7 cellular contexts compared by ENCODE assay signal in genomic region chr17:10737168-10737622, GRCh38. TPM values are rescaled to one million over a fixed set of nuclear protein-coding genes. Genes with fewer than 3 reads are reported as not detected.
DNase-seq lines count a peak whose midpoint lies in the region; ATAC-seq, FAIRE-seq and TF ChIP-seq lines count a peak whose summit lies in the region.

No MANE protein-coding gene starts in this region.

- H3K4me2 ChIP-seq in HepG2 (ENCODE audit: low read depth, low read length), result 0 out of 2 replicates have a peak overlapping the region, but pooled peaks have one; percentile 4

- H3K27ac ChIP-seq in HepG2 (ENCODE audit: extremely low read length, insufficient read depth, low read length) (no peak overlapping the region), testis (no peak overlapping the region)

- TF ChIP-seq RAD21 in Ishikawa (IDR thresholded peaks at IDR 0.05; ENCODE audit: low read depth) (peak; percentile 77), HepG2 (CRISPR knock-in tag; IDR thresholded peaks at IDR 0.05) (peak; percentile 74)

- H3K4me3 ChIP-seq in choroid plexus epithelial cell (ENCODE audit: low read depth, low read length) (no peak overlapping the region), HepG2 (replicated peaks in 1 of 3; ENCODE audit: insufficient read depth in 1 of 3, low read depth in 2 of 3, low read length in 3 of 3) (peak overlapping the region in 1 of 3 experiments; percentile 11; a peak in 1 of 6 replicates), testis (no peak overlapping the region)

- POLR2A ChIA-PET in HepG2 (lab: Yijun Ruan, JAX), result no interaction called here

- H3K27me3 ChIP-seq in HepG2 (ENCODE audit: control insufficient read depth in 1 of 2, insufficient read depth in 2 of 2, low read length in 2 of 2), result peaks cover 0 to 8% of the 10 kb centered on the region in 2 experiments; a peak in 2 of 5 replicates
- no peaks in the 10 kb centered on the region for H3K27me3 ChIP-seq in testis

- no peaks in the 10 kb centered on the region for H3K79me2 ChIP-seq in HepG2 (ENCODE audit: insufficient read depth, low read length)

- no peak overlapping the region for H2AFZ ChIP-seq in HepG2 (ENCODE audit: low read length)

- no peaks in the 10 kb centered on the region for H4K20me1 ChIP-seq in HepG2 (ENCODE audit: insufficient read depth, low read length)

- TF ChIP-seq CTCF in choroid plexus epithelial cell (conservative IDR thresholded peaks at IDR 0.05; ENCODE audit: low read depth, low read length) (peak; percentile 91), HepG2 (CRISPR knock-in tag; IDR thresholded peaks at IDR 0.05) (peak; percentile 90), testis (IDR thresholded peaks at IDR 0.05) (peak; percentile 39 to 69 (median 62))

- DNase-seq in ELF-1 (ENCODE audit: low read depth, low spot score) (peak; percentile 60), T follicular helper cell (ENCODE audit: low read depth) (peak; percentile 4), choroid plexus epithelial cell (ENCODE audit: low read depth) (peak; percentile 76), HepG2 (ENCODE audit: low spot score) (peak; percentile 81), testis (peak; percentile 75)

- TF ChIP-seq POLR2A in HepG2 (IDR thresholded peaks at IDR 0.05; ENCODE audit: insufficient read depth in 1 of 2, low read depth in 2 of 2, low read length in 2 of 2) (no peak), testis (IDR thresholded peaks at IDR 0.05) (no peak)

- FAIRE-seq in HepG2 (lab: Jason Lieb, UNC), result peak; percentile 90

- H3K4me1 ChIP-seq in HepG2 (ENCODE audit: insufficient read depth, low read length) (peaks cover 30% of the 10 kb centered on the region), testis (peaks cover 5% of the 10 kb centered on the region)

- CTCF ChIA-PET in HepG2 (lab: Yijun Ruan, JAX; ENCODE audit: low intra/inter-chr PET ratio, low total read pairs), result interaction anchor here (0.9 to 3.1 kb wide), 2 partner anchors 103 to 108 kb away, joined by 3 to 43 read pairs; no protein-coding TSS in a partner anchor

- in situ Hi-C loops in HepG2 (cut with HindIII; ENCODE audit: extremely low pct_ligation_motif_present, low pct_unique_long_range_greater_than_20kb), result loop anchor here (5.0 kb wide), 1 partner anchor 110 kb away; no protein-coding TSS in a partner anchor

- H3K9me3 ChIP-seq in HepG2 (ENCODE audit: low read length), result no peaks in the 10 kb centered on the region
- no peaks in the 10 kb centered on the region for H3K9me3 ChIP-seq in testis

- no TSS peak for BruUV-seq in HepG2 (replicated peaks; lab: Mats Ljungman, UMichigan)

- intact Hi-C loops in HepG2 (cut with micrococcal nuclease; ENCODE audit: unreplicated experiment), result loop anchor here (1.0 kb wide), 1 partner anchor 108 kb away; no protein-coding TSS in a partner anchor
- intact Hi-C loops in testis (cut with DNase I; ENCODE audit: low total_unique reads), result loop anchor here (5.0 kb wide), 1 partner anchor 110 kb away; no protein-coding TSS in a partner anchor

- H3K36me3 ChIP-seq in HepG2 (replicated peaks in 1 of 2; ENCODE audit: control insufficient read depth in 1 of 2, insufficient read depth in 2 of 2, low read length in 2 of 2) (no peaks in the 10 kb centered on the region), testis (ENCODE audit: low read depth, missing control alignments) (no peaks in the 10 kb centered on the region)

- ATAC-seq in HepG2, result peak; percentile 82
- ATAC-seq in HG02623 (IDR thresholded peaks at IDR 0.05; ENCODE audit: unreplicated experiment), result no peak

- 0% methylated on average over 6 of the region's 6 CpGs for WGBS in HepG2 (ENCODE audit: low lambda C conversion rate)
- 29 to 38% methylated on average over 6 of the region's 6 CpGs for WGBS in testis, 2 donors

- H3K9ac ChIP-seq in HepG2 (ENCODE audit: insufficient read depth, low read depth, low read length), result no peak overlapping the region

- TF ChIP-seq EP300 in Ishikawa (IDR thresholded peaks at IDR 0.05; ENCODE audit: borderline replicate concordance), result no peak
- peak in 1 of 2 experiments; percentile 22; a peak in 1 of 4 replicates for TF ChIP-seq EP300 in HepG2 (IDR thresholded peaks at IDR 0.05; ENCODE audit: low read depth in 2 of 2, low read length in 2 of 2)
- TF ChIP-seq EP300 in HepG2 (CRISPR knock-in tag; IDR thresholded peaks at IDR 0.05; ENCODE audit: borderline replicate concordance), result no peak

RNA-seq across cellular contexts. Expression of gene TMEM220, which starts 7.4 kb away (rescaled TPM):
- 0.73 and 2.2 TPM in 2 replicates for total RNA-seq in HepG2 (2016; rRNA removed; fragmentation: Illumina TruSeq; extraction: Trizol)
- 1.3 and 1.8 TPM in 2 replicates for total RNA-seq in HepG2 (2016; cell fraction: cytosol; rRNA removed; fragmentation: Illumina TruSeq; extraction: Trizol; ENCODE audit: low read depth)
- 1.7 and 2.0 TPM in 2 replicates for total RNA-seq in HepG2 (2016; cell fraction: insoluble cytoplasmic fraction; rRNA removed; fragmentation: Illumina TruSeq; extraction: Trizol)
- total RNA-seq in HepG2 (2016; cell fraction: membrane; rRNA removed; fragmentation: Illumina TruSeq; extraction: Trizol), result 1.8 and 2.3 TPM in 2 replicates
- 1.0 and 1.6 TPM in 2 replicates for total RNA-seq in HepG2 (2016; cell fraction: nucleus; rRNA removed; fragmentation: Illumina TruSeq; extraction: Trizol)
- 1.3 and 1.8 TPM in 2 replicates for polyA plus RNA-seq in HepG2 (2011; rRNA removed)
- 0.56 and 1.4 TPM in 2 replicates for polyA plus RNA-seq in HepG2 (2011; cell fraction: cytosol; rRNA removed)
- 0.87 and 1.0 TPM in 2 replicates for polyA plus RNA-seq in HepG2 (2011; cell fraction: nucleus; rRNA removed)
- polyA plus RNA-seq in HepG2 (2012), result 1.2 and 3.6 TPM in 2 replicates
- 2.8 and 3.3 TPM in 2 replicates for polyA plus RNA-seq in HepG2 (2016; cell fraction: cytosol; fragmentation: Illumina TruSeq; extraction: Trizol; ENCODE audit: low read depth)
- 1.4 and 2.6 TPM in 2 replicates for polyA plus RNA-seq in HepG2 (2016; cell fraction: insoluble cytoplasmic fraction; fragmentation: Illumina TruSeq; extraction: Trizol; ENCODE audit: low read depth)
- polyA plus RNA-seq in HepG2 (2016; cell fraction: membrane; fragmentation: Illumina TruSeq; extraction: Trizol; ENCODE audit: low read depth), result 1.4 and 1.9 TPM in 2 replicates
- polyA plus RNA-seq in HepG2 (2016; cell fraction: nucleus; fragmentation: Illumina TruSeq; extraction: Trizol; ENCODE audit: insufficient read depth, low read depth), result 2.5 and 5.7 TPM in 2 replicates
- polyA minus RNA-seq in HepG2 (2011; rRNA and poly(A)+ RNA removed; ENCODE audit: low replicate concordance), result 0.50 TPM in 1 of 2 replicates, not detected in the other
- 0.26 and 1.3 TPM in 2 replicates for polyA minus RNA-seq in HepG2 (2011; cell fraction: cytosol; rRNA and poly(A)+ RNA removed)
- 0.64 and 1.4 TPM in 2 replicates for polyA minus RNA-seq in HepG2 (2011; cell fraction: nucleus; rRNA and poly(A)+ RNA removed)
- total RNA-seq in testis, result 10 to 100 TPM; 16.2 to 22.2 TPM
- 53.1 TPM for polyA plus RNA-seq in testis (ENCODE audit: insufficient read depth, low read depth, low replicate concordance)

RNA-seq across cellular contexts. Expression of gene ADPRM, which starts 39.8 kb away (rescaled TPM):
- total RNA-seq in HepG2 (2016; rRNA removed; fragmentation: Illumina TruSeq; extraction: Trizol), result 5.6 and 5.9 TPM in 2 replicates
- 2.8 and 3.3 TPM in 2 replicates for total RNA-seq in HepG2 (2016; cell fraction: cytosol; rRNA removed; fragmentation: Illumina TruSeq; extraction: Trizol; ENCODE audit: low read depth)
- 4.9 and 6.3 TPM in 2 replicates for total RNA-seq in HepG2 (2016; cell fraction: insoluble cytoplasmic fraction; rRNA removed; fragmentation: Illumina TruSeq; extraction: Trizol)
- 6.2 and 6.3 TPM in 2 replicates for total RNA-seq in HepG2 (2016; cell fraction: membrane; rRNA removed; fragmentation: Illumina TruSeq; extraction: Trizol)
- total RNA-seq in HepG2 (2016; cell fraction: nucleus; rRNA removed; fragmentation: Illumina TruSeq; extraction: Trizol), result 3.9 and 4.2 TPM in 2 replicates
- 7.9 and 10.8 TPM in 2 replicates for polyA plus RNA-seq in HepG2 (2011; rRNA removed)
- 5.5 and 8.7 TPM in 2 replicates for polyA plus RNA-seq in HepG2 (2011; cell fraction: cytosol; rRNA removed)
- polyA plus RNA-seq in HepG2 (2011; cell fraction: nucleus; rRNA removed), result 2.3 and 3.2 TPM in 2 replicates
- polyA plus RNA-seq in HepG2 (2012), result 10.1 and 12.1 TPM in 2 replicates
- polyA plus RNA-seq in HepG2 (2016; cell fraction: cytosol; fragmentation: Illumina TruSeq; extraction: Trizol; ENCODE audit: low read depth), result 2.8 and 3.1 TPM in 2 replicates
- polyA plus RNA-seq in HepG2 (2016; cell fraction: insoluble cytoplasmic fraction; fragmentation: Illumina TruSeq; extraction: Trizol; ENCODE audit: low read depth), result 6.1 and 6.3 TPM in 2 replicates
- polyA plus RNA-seq in HepG2 (2016; cell fraction: membrane; fragmentation: Illumina TruSeq; extraction: Trizol; ENCODE audit: low read depth), result 5.4 and 5.6 TPM in 2 replicates
- 3.6 and 4.3 TPM in 2 replicates for polyA plus RNA-seq in HepG2 (2016; cell fraction: nucleus; fragmentation: Illumina TruSeq; extraction: Trizol; ENCODE audit: insufficient read depth, low read depth)
- polyA minus RNA-seq in HepG2 (2011; rRNA and poly(A)+ RNA removed; ENCODE audit: low replicate concordance), result 5.1 and 6.9 TPM in 2 replicates
- 3.3 and 4.0 TPM in 2 replicates for polyA minus RNA-seq in HepG2 (2011; cell fraction: cytosol; rRNA and poly(A)+ RNA removed)
- polyA minus RNA-seq in HepG2 (2011; cell fraction: nucleus; rRNA and poly(A)+ RNA removed), result 9.0 and 14.3 TPM in 2 replicates
- total RNA-seq in testis, result 10 to 100 TPM in 1 of 2 donors, 1 to 10 TPM in 1; 8.0 to 13.8 TPM
- 9.0 TPM for polyA plus RNA-seq in testis (ENCODE audit: insufficient read depth, low read depth, low replicate concordance)

RNA-seq across cellular contexts. Expression of gene SCO1, which starts 39.9 kb away (rescaled TPM):
- total RNA-seq in HepG2 (2016; rRNA removed; fragmentation: Illumina TruSeq; extraction: Trizol), result 50.3 and 69.5 TPM in 2 replicates
- total RNA-seq in HepG2 (2016; cell fraction: cytosol; rRNA removed; fragmentation: Illumina TruSeq; extraction: Trizol; ENCODE audit: low read depth), result 3.1 and 4.2 TPM in 2 replicates
- 51.9 and 71.9 TPM in 2 replicates for total RNA-seq in HepG2 (2016; cell fraction: insoluble cytoplasmic fraction; rRNA removed; fragmentation: Illumina TruSeq; extraction: Trizol)
- total RNA-seq in HepG2 (2016; cell fraction: membrane; rRNA removed; fragmentation: Illumina TruSeq; extraction: Trizol), result 10.6 and 11.3 TPM in 2 replicates
- total RNA-seq in HepG2 (2016; cell fraction: nucleus; rRNA removed; fragmentation: Illumina TruSeq; extraction: Trizol), result 32.1 and 34.3 TPM in 2 replicates
- 11.0 and 11.4 TPM in 2 replicates for polyA plus RNA-seq in HepG2 (2011; rRNA removed)
- polyA plus RNA-seq in HepG2 (2011; cell fraction: cytosol; rRNA removed), result 8.5 and 10.4 TPM in 2 replicates
- polyA plus RNA-seq in HepG2 (2011; cell fraction: nucleus; rRNA removed), result 9.3 and 11.8 TPM in 2 replicates
- polyA plus RNA-seq in HepG2 (2012), result 12.4 and 14.8 TPM in 2 replicates
- 4.1 and 4.2 TPM in 2 replicates for polyA plus RNA-seq in HepG2 (2016; cell fraction: cytosol; fragmentation: Illumina TruSeq; extraction: Trizol; ENCODE audit: low read depth)
- polyA plus RNA-seq in HepG2 (2016; cell fraction: insoluble cytoplasmic fraction; fragmentation: Illumina TruSeq; extraction: Trizol; ENCODE audit: low read depth), result 56.4 and 64.1 TPM in 2 replicates
- 7.3 TPM in 2 replicates for polyA plus RNA-seq in HepG2 (2016; cell fraction: membrane; fragmentation: Illumina TruSeq; extraction: Trizol; ENCODE audit: low read depth)
- 35.9 and 42.3 TPM in 2 replicates for polyA plus RNA-seq in HepG2 (2016; cell fraction: nucleus; fragmentation: Illumina TruSeq; extraction: Trizol; ENCODE audit: insufficient read depth, low read depth)
- polyA minus RNA-seq in HepG2 (2011; rRNA and poly(A)+ RNA removed; ENCODE audit: low replicate concordance), result 15.5 and 28.5 TPM in 2 replicates
- polyA minus RNA-seq in HepG2 (2011; cell fraction: cytosol; rRNA and poly(A)+ RNA removed), result 7.4 and 12.4 TPM in 2 replicates
- polyA minus RNA-seq in HepG2 (2011; cell fraction: nucleus; rRNA and poly(A)+ RNA removed), result 28.8 and 30.6 TPM in 2 replicates
- 10 to 100 TPM; 23.9 to 31.9 TPM for total RNA-seq in testis
- 25.7 TPM for polyA plus RNA-seq in testis (ENCODE audit: insufficient read depth, low read depth, low replicate concordance)

Comparison
In these comparisons a context has a peak if more than half of its experiments do, and no peak if none do; other contexts are left out.
1. DNase-seq: peak in every context shown above with its lines; median percentile 81 in HepG2; 76 in choroid plexus epithelial cell; 75 in testis; 60 in ELF-1; 4 in T follicular helper cell.